Comparison of ENCODE assay signal across 12 cellular contexts in genomic region chr2:197258580-197258979, GRCh38. TPM values are rescaled to one million over a fixed set of nuclear protein-coding genes. Genes with fewer than 3 reads are reported as not detected.
DNase-seq lines count a peak whose midpoint lies in the region; ATAC-seq and TF ChIP-seq lines count a peak whose summit lies in the region.
"Had no signal": no experiment of that assay in that cellular context is flagged by ENCODE, and none has a peak within 500 bp of the region (broad histone marks: within the 10 kb centered on the region; RNA-seq: fewer than 3 reads in every experiment).

No MANE protein-coding gene starts in this region.

- H3K9me2 ChIP-seq in MM.1S (replicated peaks; ENCODE audit: insufficient read depth, low read length), result no peaks in the 10 kb centered on the region

- no peaks in the 10 kb centered on the region for H3K36me3 ChIP-seq in MM.1S (replicated peaks; ENCODE audit: insufficient read depth, low read length)

- no peaks in the 10 kb centered on the region for H3K27me3 ChIP-seq in MM.1S (replicated peaks; ENCODE audit: insufficient read depth, low read length)

- peaks cover 76% of the 10 kb centered on the region for H3K79me2 ChIP-seq in MM.1S (ENCODE audit: low read length)

- H3K9me3 ChIP-seq in MM.1S (replicated peaks; ENCODE audit: insufficient read depth, low read length), result no peaks in the 10 kb centered on the region

- no peaks in the 10 kb centered on the region for H3K27me3 Mint-ChIP-seq in activated T-helper 2 cell treated with anti-CD3 and anti-CD28 coated beads, Interferon-gamma antibody, Interleukin-2, Interleukin-4, amounts not matched to agents 10 μg/mL and 5 μg/mL and 100 μg/mL, durations not matched to agents 14 hours and 24 hours and 36 hours (ENCODE audit: low read depth)
- no peaks in the 10 kb centered on the region for H3K27me3 Mint-ChIP-seq in nephron (ENCODE audit: low read depth)

- peaks cover 78% of the 10 kb centered on the region for H3K4me1 Mint-ChIP-seq in activated T-helper 2 cell treated with anti-CD3 and anti-CD28 coated beads, Interferon-gamma antibody, Interleukin-2, Interleukin-4, amounts not matched to agents 10 μg/mL and 5 μg/mL and 100 μg/mL, durations not matched to agents 14 hours and 24 hours and 36 hours (ENCODE audit: low read depth)
- H3K4me1 Mint-ChIP-seq in nephron, result peaks cover 71% of the 10 kb centered on the region

- H4K20me1 ChIP-seq in MM.1S (ENCODE audit: insufficient read depth, low read length), result no peaks in the 10 kb centered on the region

- peaks cover 33% of the 10 kb centered on the region for H3F3A ChIP-seq in MM.1S (ENCODE audit: insufficient read depth, low read length)

- H3K4me1 ChIP-seq in MM.1S (ENCODE audit: low read length), result peaks cover 42% of the 10 kb centered on the region
- H3K4me1 ChIP-seq: parathyroid adenoma had no signal

- ATAC-seq in GM18505 (IDR thresholded peaks at IDR 0.05; ENCODE audit: unreplicated experiment), result no peak

- H3K4me2 ChIP-seq in MM.1S (ENCODE audit: low read depth, low read length), result peak overlapping the region; percentile 53

- peak overlapping the region; percentile 49; the same call in 1 of the 2 replicates for H3K27ac ChIP-seq in MM.1S (ENCODE audit: low read length)
- H3K27ac ChIP-seq: parathyroid adenoma had no signal

- no peak overlapping the region for H3K9ac ChIP-seq in MM.1S (ENCODE audit: low read length)
- H3K9ac ChIP-seq: parathyroid adenoma had no signal

- H3K4me3 ChIP-seq in GM12865 (ENCODE audit: low read depth, low read length), result peak overlapping the region; percentile 27
- H3K4me3 ChIP-seq in MM.1S (ENCODE audit: low read length), result no peak overlapping the region; the same call in 1 of the 2 replicates

- H3K36me3 Mint-ChIP-seq in activated T-helper 2 cell treated with anti-CD3 and anti-CD28 coated beads, Interferon-gamma antibody, Interleukin-2, Interleukin-4, amounts not matched to agents 10 μg/mL and 5 μg/mL and 100 μg/mL, durations not matched to agents 14 hours and 24 hours and 36 hours (ENCODE audit: low read depth), result peaks cover 31% of the 10 kb centered on the region
- no peaks in the 10 kb centered on the region for H3K36me3 Mint-ChIP-seq in nephron (ENCODE audit: low read depth)

- peak overlapping the region; percentile 37 for H3K4me3 Mint-ChIP-seq in activated T-helper 2 cell treated with anti-CD3 and anti-CD28 coated beads, Interferon-gamma antibody, Interleukin-2, Interleukin-4, amounts not matched to agents 10 μg/mL and 5 μg/mL and 100 μg/mL, durations not matched to agents 14 hours and 24 hours and 36 hours (ENCODE audit: low read depth)
- no peak overlapping the region for H3K4me3 Mint-ChIP-seq in nephron

- no peak for TF ChIP-seq CTCF in GM12865 (IDR thresholded peaks at IDR 0.05; ENCODE audit: insufficient read depth, low read depth, low read length, missing control alignments)
- TF ChIP-seq CTCF in MM.1S (IDR thresholded peaks at IDR 0.05; ENCODE audit: low read length), result no peak
- TF ChIP-seq CTCF in nephron (IDR thresholded peaks at IDR 0.05; ENCODE audit: unreplicated experiment in 3 of 3), result no peak

- intact Hi-C loops in activated T-helper 2 cell treated with anti-CD3 and anti-CD28 coated beads, Interferon-gamma antibody, Interleukin-2, Interleukin-4, amounts not matched to agents 10 μg/mL and 5 μg/mL and 100 μg/mL, durations not matched to agents 14 hours and 24 hours and 36 hours (cut with micrococcal nuclease), result loop anchor here (1.0 to 5.0 kb wide), 4 partner anchors 11 to 579 kb away; no protein-coding TSS in a partner anchor

- peak; percentile 76 for DNase-seq in GM12865 (ENCODE audit: low read depth)
- DNase-seq in MM.1S, result peak; percentile 33
- no peak for DNase-seq in activated T-helper 2 cell treated with anti-CD3 and anti-CD28 coated beads, Interferon-gamma antibody, Interleukin-2, Interleukin-4, amounts not matched to agents 10 μg/mL and 5 μg/mL and 100 μg/mL, durations not matched to agents 14 hours and 24 hours and 36 hours (ENCODE audit: low spot score)
- no peak for DNase-seq in germinal center (ENCODE audit: low spot score)
- no peak for DNase-seq in stimulated activated CD4-positive, alpha-beta T cell treated with anti-CD3 and anti-CD28 coated beads, Interleukin-1b, Interleukin-23, amount 100 ng/mL, for 48 hours
- DNase-seq in stimulated activated CD4-positive, alpha-beta T cell treated with anti-CD3 and anti-CD28 coated beads, Interleukin-15, amount 100 ng/mL, for 24 hours, result no peak
- DNase-seq: effector CD8-positive, alpha-beta T cell; NCI-H1105 treated with DMSO at 0.1 percent for 48 hours; Right ventricle myocardium superior had no signal

- H3K27ac Mint-ChIP-seq in activated T-helper 2 cell treated with anti-CD3 and anti-CD28 coated beads, Interferon-gamma antibody, Interleukin-2, Interleukin-4, amounts not matched to agents 10 μg/mL and 5 μg/mL and 100 μg/mL, durations not matched to agents 14 hours and 24 hours and 36 hours, result peak overlapping the region; percentile 90
- peak overlapping the region; percentile 41 to 61 (median 51) for H3K27ac Mint-ChIP-seq in nephron

- H2AFZ ChIP-seq in MM.1S (ENCODE audit: low read length), result no peak overlapping the region
- H2AFZ ChIP-seq: parathyroid adenoma had no signal

- H3K9me3 Mint-ChIP-seq in activated T-helper 2 cell treated with anti-CD3 and anti-CD28 coated beads, Interferon-gamma antibody, Interleukin-2, Interleukin-4, amounts not matched to agents 10 μg/mL and 5 μg/mL and 100 μg/mL, durations not matched to agents 14 hours and 24 hours and 36 hours, result peaks cover 4% of the 10 kb centered on the region
- H3K9me3 Mint-ChIP-seq in nephron, result no peaks in the 10 kb centered on the region

- TF ChIP-seq POLR2A in GM18505 (IDR thresholded peaks at IDR 0.05; ENCODE audit: borderline replicate concordance, extremely low read depth, insufficient read depth, insufficient read length), result no peak

RNA-seq across cellular contexts. Expression of gene ANKRD44, which starts 52.0 kb away (rescaled TPM):
- 107 and 120 TPM in 2 replicates for total RNA-seq in activated T-helper 2 cell treated with anti-CD3 and anti-CD28 coated beads, Interferon-gamma antibody, Interleukin-2, Interleukin-4, amounts not matched to agents 10 μg/mL and 5 μg/mL and 100 μg/mL, durations not matched to agents 14 hours and 24 hours and 36 hours

Comparison
In these comparisons a context has a peak if more than half of its experiments do, and no peak if none do; other contexts are left out.
1. DNase-seq: peak in GM12865 (single experiment) and MM.1S (single experiment); none in activated T-helper 2 cell treated with anti-CD3 and anti-CD28 coated beads, Interferon-gamma antibody, Interleukin-2, Interleukin-4, amounts not matched to agents 10 μg/mL and 5 μg/mL and 100 μg/mL, durations not matched to agents 14 hours and 24 hours and 36 hours (single experiment), germinal center (single experiment), stimulated activated CD4-positive, alpha-beta T cell treated with anti-CD3 and anti-CD28 coated beads, Interleukin-1b, Interleukin-23, amount 100 ng/mL, for 48 hours (single experiment) and stimulated activated CD4-positive, alpha-beta T cell treated with anti-CD3 and anti-CD28 coated beads, Interleukin-15, amount 100 ng/mL, for 24 hours (single experiment).